Comparison of ENCODE assay signal across 28 cellular contexts in genomic region chr5:172160506-172160905, GRCh38. TPM values are rescaled to one million over a fixed set of nuclear protein-coding genes. Genes with fewer than 3 reads are reported as not detected.
DNase-seq lines count a peak whose midpoint lies in the region; ATAC-seq, FAIRE-seq and TF ChIP-seq lines count a peak whose summit lies in the region.
"Had no signal": no experiment of that assay in that cellular context is flagged by ENCODE, and none has a peak within 500 bp of the region (broad histone marks: within the 10 kb centered on the region; RNA-seq: fewer than 3 reads in every experiment).

No MANE protein-coding gene starts in this region.

- ATAC-seq in memory B cell (ENCODE audit: low read depth) (no peak), lower lobe of right lung (no peak)
- ATAC-seq: foreskin keratinocyte had no signal

- FAIRE-seq in small intestine (lab: Jason Lieb, UNC), result no peak
- FAIRE-seq: GM18507, kidney had no signal

- H3K4me1 ChIP-seq in lower lobe of right lung, result peaks cover 39% of the 10 kb centered on the region
- H3K4me1 ChIP-seq in small intestine (ENCODE audit: control insufficient read depth in 2 of 2, insufficient read depth in 1 of 2, low read depth in 1 of 2, low read length in 1 of 2), result peaks cover 8 to 13% of the 10 kb centered on the region in 2 donors
- H3K4me1 ChIP-seq: foreskin keratinocyte had no signal

- peaks cover 13% of the 10 kb centered on the region for H3K36me3 ChIP-seq in lower lobe of right lung
- peaks cover 0 to 3% of the 10 kb centered on the region in 2 donors for H3K36me3 ChIP-seq in small intestine (ENCODE audit: control insufficient read depth in 2 of 2, insufficient read depth in 2 of 2, low read length in 2 of 2)
- H3K36me3 ChIP-seq in MG63, result peaks cover 2% of the 10 kb centered on the region; the same call in 1 of the 2 replicates

- H3K4me1 Mint-ChIP-seq in activated naive CD4-positive, alpha-beta T cell treated with anti-CD3 and anti-CD28 coated beads, Interleukin-2, amount 50 U/mL, for 24 hours, result peaks cover 67% of the 10 kb centered on the region
- H3K4me1 Mint-ChIP-seq in activated CD4-positive, alpha-beta memory T cell treated with anti-CD3 and anti-CD28 coated beads, Interleukin-2, amount 10 ng/mL, durations not matched to agents 7 days and 5 days, result peaks cover 50% of the 10 kb centered on the region
- H3K4me1 Mint-ChIP-seq in memory B cell, result peaks cover 53% of the 10 kb centered on the region

- peaks cover 6% of the 10 kb centered on the region for H3K36me3 Mint-ChIP-seq in activated naive CD4-positive, alpha-beta T cell treated with anti-CD3 and anti-CD28 coated beads, Interleukin-2, amount 50 U/mL, for 24 hours
- H3K36me3 Mint-ChIP-seq in activated CD4-positive, alpha-beta memory T cell treated with anti-CD3 and anti-CD28 coated beads, Interleukin-2, amount 10 ng/mL, durations not matched to agents 7 days and 5 days (ENCODE audit: low read depth), result peaks cover 62% of the 10 kb centered on the region
- H3K36me3 Mint-ChIP-seq in memory B cell, result peaks cover 23% of the 10 kb centered on the region

- H3K4me3 Mint-ChIP-seq in activated naive CD4-positive, alpha-beta T cell treated with anti-CD3 and anti-CD28 coated beads, Interleukin-2, amount 50 U/mL, for 24 hours, result no peak overlapping the region
- no peak overlapping the region for H3K4me3 Mint-ChIP-seq in activated CD4-positive, alpha-beta memory T cell treated with anti-CD3 and anti-CD28 coated beads, Interleukin-2, amount 10 ng/mL, durations not matched to agents 7 days and 5 days
- no peak overlapping the region for H3K4me3 Mint-ChIP-seq in memory B cell
- H3K4me3 Mint-ChIP-seq: nephron had no signal

- POLR2A ChIA-PET in activated CD4-positive, alpha-beta memory T cell treated with anti-CD3 and anti-CD28 coated beads, Interleukin-2, amount 10 ng/mL, durations not matched to agents 7 days and 5 days (lab: Charles Lee), result interaction anchor here (1.1 to 6.4 kb wide), 2 partner anchors 14 to 26 kb away, joined by 3 to 53 read pairs; no protein-coding TSS in a partner anchor

- no peak overlapping the region for H3K4me3 ChIP-seq in lower lobe of right lung
- no peak overlapping the region for H3K4me3 ChIP-seq in small intestine (ENCODE audit: low read depth in 1 of 2, low read length in 2 of 2)
- no peak overlapping the region for H3K4me3 ChIP-seq in MG63
- H3K4me3 ChIP-seq: skin epidermis had no signal

- no peaks in the 10 kb centered on the region for H3K9me3 Mint-ChIP-seq in activated naive CD4-positive, alpha-beta T cell treated with anti-CD3 and anti-CD28 coated beads, Interleukin-2, amount 50 U/mL, for 24 hours
- H3K9me3 Mint-ChIP-seq in activated CD4-positive, alpha-beta memory T cell treated with anti-CD3 and anti-CD28 coated beads, Interleukin-2, amount 10 ng/mL, durations not matched to agents 7 days and 5 days, result no peaks in the 10 kb centered on the region
- H3K9me3 Mint-ChIP-seq in memory B cell, result no peaks in the 10 kb centered on the region
- H3K9me3 Mint-ChIP-seq: nephron had no signal

- H3K27ac ChIP-seq in lower lobe of right lung, result no peak overlapping the region
- H3K27ac ChIP-seq in small intestine (ENCODE audit: low read depth in 1 of 2, low read length in 1 of 2), result no peak overlapping the region
- H3K27ac ChIP-seq: brain microvascular endothelial cell, foreskin keratinocyte had no signal

- 71 to 83% (median 76%) methylated on average over 9 of the region's 9 CpGs for WGBS in small intestine, 3 donors

- TF ChIP-seq CTCF in lower lobe of right lung (IDR thresholded peaks at IDR 0.05), result no peak

- no peaks in the 10 kb centered on the region for H3K27me3 Mint-ChIP-seq in activated naive CD4-positive, alpha-beta T cell treated with anti-CD3 and anti-CD28 coated beads, Interleukin-2, amount 50 U/mL, for 24 hours
- no peaks in the 10 kb centered on the region for H3K27me3 Mint-ChIP-seq in activated CD4-positive, alpha-beta memory T cell treated with anti-CD3 and anti-CD28 coated beads, Interleukin-2, amount 10 ng/mL, durations not matched to agents 7 days and 5 days
- no peaks in the 10 kb centered on the region for H3K27me3 Mint-ChIP-seq in memory B cell
- H3K27me3 Mint-ChIP-seq: progenitor cell of endocrine pancreas had no signal

- no peak for DNase-seq in activated naive CD4-positive, alpha-beta T cell treated with anti-CD3 and anti-CD28 coated beads, Interleukin-2, amount 50 U/mL, for 16 hours
- no peak for DNase-seq in activated CD4-positive, alpha-beta memory T cell treated with anti-CD3 and anti-CD28 coated beads, Interleukin-2, amount 10 ng/mL, durations not matched to agents 7 days and 5 days
- DNase-seq in memory B cell (ENCODE audit: low spot score in 2 of 2), result no peak
- no peak for DNase-seq in DMS79 treated with DMSO at 0.1 percent for 48 hours (lab: John Stamatoyannopoulos, UW)
- DNase-seq in lower lobe of right lung, result no peak
- no peak for DNase-seq in small intestine
- DNase-seq in MG63, result no peak
- DNase-seq: activated CD4-positive, CD25-positive, alpha-beta regulatory T cell; brain microvascular endothelial cell; Caco-2; foreskin keratinocyte; hypothalamus; kidney; NCI-H1436 treated with DMSO at 0.1 percent for 48 hours; NCI-H2171; NCI-H526; SHP77; stimulated activated CD4-positive, alpha-beta T cell treated with anti-CD3 and anti-CD28 coated beads, Interleukin-2, amount 100 ng/mL, for 48 hours had no signal

- peak overlapping the region; percentile 85 for H3K27ac Mint-ChIP-seq in activated naive CD4-positive, alpha-beta T cell treated with anti-CD3 and anti-CD28 coated beads, Interleukin-2, amount 50 U/mL, for 24 hours
- H3K27ac Mint-ChIP-seq in activated CD4-positive, alpha-beta memory T cell treated with anti-CD3 and anti-CD28 coated beads, Interleukin-2, amount 10 ng/mL, durations not matched to agents 7 days and 5 days, result peak overlapping the region; percentile 52
- peak overlapping the region; percentile 24 for H3K27ac Mint-ChIP-seq in memory B cell
- H3K27ac Mint-ChIP-seq: nephron, progenitor cell of endocrine pancreas had no signal

- CTCF ChIA-PET in activated CD4-positive, alpha-beta memory T cell treated with anti-CD3 and anti-CD28 coated beads, Interleukin-2, amount 10 ng/mL, durations not matched to agents 7 days and 5 days (lab: Charles Lee), result interaction anchor here (1.0 kb wide), 1 partner anchor 13 kb away, joined by 3 read pairs; no protein-coding TSS in a partner anchor

- H3K27me3 ChIP-seq in lower lobe of right lung (ENCODE audit: low read depth), result no peaks in the 10 kb centered on the region
- no peaks in the 10 kb centered on the region for H3K27me3 ChIP-seq in small intestine (ENCODE audit: control insufficient read depth in 2 of 2, insufficient read depth in 2 of 2, low read length in 2 of 2)
- H3K27me3 ChIP-seq in MG63, result no peaks in the 10 kb centered on the region
- H3K27me3 ChIP-seq: brain microvascular endothelial cell, foreskin keratinocyte had no signal

- H3K9me3 ChIP-seq in lower lobe of right lung (no peaks in the 10 kb centered on the region), small intestine (ENCODE audit: control insufficient read depth, low read depth) (no peaks in the 10 kb centered on the region), MG63 (no peaks in the 10 kb centered on the region)
- H3K9me3 ChIP-seq: Caco-2 had no signal

- intact Hi-C loops in lower lobe of right lung (cut with DNase I), result no loop called here

RNA-seq across cellular contexts. Expression of gene STK10, which starts 27.5 kb away (rescaled TPM):
- total RNA-seq in activated CD4-positive, alpha-beta memory T cell treated with anti-CD3 and anti-CD28 coated beads, Interleukin-2, amount 10 ng/mL, durations not matched to agents 7 days and 5 days, result 100 to 1,000 TPM; 301 to 316 TPM
- 72.5 TPM for total RNA-seq in lower lobe of right lung
- 10 to 100 TPM in 1 of 3 donors, 1 to 10 TPM in 2; 7.4 to 10.5 (median 8.9) TPM for polyA plus RNA-seq in small intestine
- 8.0 and 8.4 TPM in 2 replicates for total RNA-seq in MG63 (2014; rRNA removed; shearing (Covaris generic); ENCODE audit: low replicate concordance)

RNA-seq across cellular contexts. Expression of gene EFCAB9, which starts 33.5 kb away (rescaled TPM):
- not detected for total RNA-seq in activated CD4-positive, alpha-beta memory T cell treated with anti-CD3 and anti-CD28 coated beads, Interleukin-2, amount 10 ng/mL, durations not matched to agents 7 days and 5 days
- total RNA-seq in lower lobe of right lung, result not detected
- polyA plus RNA-seq in small intestine, result not detected
- not detected in 2 replicates for total RNA-seq in MG63 (2014; rRNA removed; shearing (Covaris generic); ENCODE audit: low replicate concordance)
- total RNA-seq: Caco-2, epithelial cell of proximal tubule, foreskin keratinocyte, kidney, lung microvascular endothelial cell, M059J, progenitor cell of endocrine pancreas, subcutaneous adipose tissue had no signal
- polyA plus RNA-seq: AG04450, foreskin keratinocyte had no signal

Comparison
In these comparisons a context has a peak if more than half of its experiments do, and no peak if none do; other contexts are left out.
1. H3K27ac Mint-ChIP-seq: peak in every context shown above with its lines; median percentile 85 in activated naive CD4-positive, alpha-beta T cell treated with anti-CD3 and anti-CD28 coated beads, Interleukin-2, amount 50 U/mL, for 24 hours; 52 in activated CD4-positive, alpha-beta memory T cell treated with anti-CD3 and anti-CD28 coated beads, Interleukin-2, amount 10 ng/mL, durations not matched to agents 7 days and 5 days; 24 in memory B cell.